In genomic region chr5:157554180-157555030, GRCh38 we compare ENCODE assay signal across 11 cellular contexts. TPM values are rescaled to one million over a fixed set of nuclear protein-coding genes. Genes with fewer than 3 reads are reported as not detected.
A peak's percentile ranks its signal among the peaks of the same experiment; 100 is the strongest.
DNase-seq lines count a peak whose midpoint lies in the region; ATAC-seq, FAIRE-seq and TF ChIP-seq lines count a peak whose summit lies in the region.
"Had no signal": no experiment of that assay in that cellular context is flagged by ENCODE, and none has a peak within 500 bp of the region (broad histone marks: within the 10 kb centered on the region; RNA-seq: fewer than 3 reads in every experiment).

No MANE protein-coding gene starts in this region.

- H3K4me3 ChIP-seq in GM12878 (no peak overlapping the region), lung (no peak overlapping the region), upper lobe of right lung (no peak overlapping the region), BE2C (ENCODE audit: low read depth, low read length) (no peak overlapping the region)
- H3K4me3 ChIP-seq: thyroid gland had no signal

- H3K27me3 ChIP-seq in GM12878 (replicated peaks in 1 of 2; ENCODE audit: control insufficient read depth in 2 of 2, insufficient read depth in 2 of 2, low read length in 1 of 2) (no peaks in the 10 kb centered on the region), lung (ENCODE audit: control insufficient read depth, insufficient read depth) (no peaks in the 10 kb centered on the region), upper lobe of right lung (no peaks in the 10 kb centered on the region), BE2C (0 out of 2 replicates have a peak, but pooled peaks cover 10% of the 10 kb centered on the region)
- H3K27me3 ChIP-seq: thyroid gland had no signal

- no peaks in the 10 kb centered on the region for H4K20me1 ChIP-seq in GM12878 (ENCODE audit: control insufficient read depth, insufficient read depth)

- CTCF ChIA-PET in GM12878 (lab: Yijun Ruan, JAX), result interaction anchor here (0.6 to 1.4 kb wide), 7 partner anchors 12 to 115 kb away, joined by 3 to 5 read pairs (median 3); no protein-coding TSS in a partner anchor

- TF ChIP-seq RAD21 in GM12878 (IDR thresholded peaks at IDR 0.05; ENCODE audit: insufficient read depth, low read depth, low read length), result no peak

- RAD21 ChIA-PET in GM12878 (lab: Charles Lee; ENCODE audit: unreplicated experiment), result interaction anchor here (0.9 to 2.3 kb wide), 7 partner anchors 13 to 164 kb away, joined by 3 to 12 read pairs (median 4); no protein-coding TSS in a partner anchor

- H3K36me3 Mint-ChIP-seq in activated T-cell treated with anti-CD3 and anti-CD28 coated beads, Interleukin-2, amount 50 U/mL, for 24 hours (ENCODE audit: low read depth), result peaks cover 32% of the 10 kb centered on the region
- H3K36me3 Mint-ChIP-seq: activated naive CD8-positive, alpha-beta T cell had no signal

- TF ChIP-seq CTCF in GM12878 (IDR thresholded peaks at IDR 0.05 in 2 of 3, conservative IDR thresholded peaks at IDR 0.05 in 1 of 3; ENCODE audit: control insufficient read depth in 2 of 3, extremely low read depth in 1 of 3, insufficient read depth in 1 of 3, low read depth in 3 of 3, low read length in 3 of 3) (no peak), lung (IDR thresholded peaks at IDR 0.05; ENCODE audit: control extremely low read depth, extremely low read depth) (no peak), upper lobe of right lung (IDR thresholded peaks at IDR 0.05) (no peak), BE2C (IDR thresholded peaks at IDR 0.05; ENCODE audit: low read depth, low read length) (no peak)

- no peaks in the 10 kb centered on the region for H3K27me3 Mint-ChIP-seq in activated T-cell treated with anti-CD3 and anti-CD28 coated beads, Interleukin-2, amount 50 U/mL, for 24 hours
- H3K27me3 Mint-ChIP-seq: activated naive CD8-positive, alpha-beta T cell had no signal

- peaks cover 13% of the 10 kb centered on the region for H3K79me2 ChIP-seq in GM12878 (ENCODE audit: control insufficient read depth, insufficient read depth, low read length)

- DNase-seq in activated T-cell treated with anti-CD3 and anti-CD28 coated beads, Interleukin-2, amount 50 U/mL, for 24 hours, result no peak
- DNase-seq in activated T-cell treated with anti-CD3 and anti-CD28 coated beads for 4 hours (no peak), GM12878 (ENCODE audit: low read depth, low spot score) (peak; percentile 53), lung (ENCODE audit: low spot score) (no peak), upper lobe of right lung (no peak), BE2C (no peak), NCI-H2171 (lab: John Stamatoyannopoulos, UW) (no peak)
- DNase-seq in stimulated activated CD4-positive, alpha-beta T cell treated with anti-CD3 and anti-CD28 coated beads, Interleukin-15, amount 100 ng/mL, for 24 hours, result no peak
- DNase-seq: NCI-H1694, thyroid gland had no signal

- H3K9ac ChIP-seq in GM12878 (ENCODE audit: control insufficient read depth, insufficient read depth, low read length), result no peak overlapping the region

- peak overlapping the region; percentile 0 for H3K27ac Mint-ChIP-seq in activated T-cell treated with anti-CD3 and anti-CD28 coated beads, Interleukin-2, amount 50 U/mL, for 24 hours

- intact Hi-C loops in GM12878 (cut with micrococcal nuclease; ENCODE audit: unreplicated experiment), result loop anchor here (5.0 kb wide), 1 partner anchor 52 kb away; no protein-coding TSS in a partner anchor
- intact Hi-C loops in upper lobe of right lung (cut with DNase I), result no loop called here

- TF ChIP-seq POLR2A in GM12878 (IDR thresholded peaks at IDR 0.05; ENCODE audit: low read depth, low read length), result no peak

- no peaks in the 10 kb centered on the region for H3K9me3 Mint-ChIP-seq in activated T-cell treated with anti-CD3 and anti-CD28 coated beads, Interleukin-2, amount 50 U/mL, for 24 hours

- H3K4me3 Mint-ChIP-seq in activated T-cell treated with anti-CD3 and anti-CD28 coated beads, Interleukin-2, amount 50 U/mL, for 24 hours, result no peak overlapping the region
- H3K4me3 Mint-ChIP-seq: activated naive CD8-positive, alpha-beta T cell had no signal

- no peak overlapping the region; the same call in 1 of the 2 replicates for H3K27ac ChIP-seq in GM12878 (ENCODE audit: control insufficient read depth, insufficient read depth)
- peak overlapping the region; percentile 13 to 67 for H3K27ac ChIP-seq in lung (ENCODE audit: low read depth in 1 of 2, low read length in 1 of 2)
- H3K27ac ChIP-seq in upper lobe of right lung, result peak overlapping the region; percentile 40
- H3K27ac ChIP-seq: thyroid gland had no signal

- SMC1A ChIA-PET in GM12878 (lab: Charles Lee; ENCODE audit: uncharacterized antibody, unreplicated experiment), result interaction anchor here (1.0 to 6.1 kb wide), 10 partner anchors 8 to 114 kb away, joined by 3 to 79 read pairs (median 3); no protein-coding TSS in a partner anchor

- peaks cover 52% of the 10 kb centered on the region for H3K4me1 Mint-ChIP-seq in activated T-cell treated with anti-CD3 and anti-CD28 coated beads, Interleukin-2, amount 50 U/mL, for 24 hours (ENCODE audit: low read depth)

- no peaks in the 10 kb centered on the region; the same call in 2 of the 3 replicates for H3K9me3 ChIP-seq in GM12878 (replicated peaks; ENCODE audit: control insufficient read depth, insufficient read depth, low read length)
- no peaks in the 10 kb centered on the region for H3K9me3 ChIP-seq in lung (ENCODE audit: control insufficient read depth in 2 of 2, insufficient read depth in 1 of 2, low read length in 1 of 2)
- no peaks in the 10 kb centered on the region for H3K9me3 ChIP-seq in upper lobe of right lung
- H3K9me3 ChIP-seq in BE2C, result no peaks in the 10 kb centered on the region
- H3K9me3 ChIP-seq: thyroid gland had no signal

- in situ Hi-C loops in GM12878 (cut with MboI), result no loop called here

- H3K4me1 ChIP-seq in GM12878 (ENCODE audit: control insufficient read depth, insufficient read depth, low read length), result peaks cover 34% of the 10 kb centered on the region
- H3K4me1 ChIP-seq in lung (ENCODE audit: control insufficient read depth in 2 of 2, insufficient read depth in 2 of 2, low read length in 2 of 2), result peaks cover 8 to 37% of the 10 kb centered on the region in 2 donors
- H3K4me1 ChIP-seq in upper lobe of right lung, result peaks cover 21% of the 10 kb centered on the region
- no peaks in the 10 kb centered on the region for H3K4me1 ChIP-seq in BE2C

- FAIRE-seq in GM12878 (lab: Jason Lieb, UNC), result no peak

- H2AFZ ChIP-seq in GM12878 (ENCODE audit: control insufficient read depth, low read depth, low read length), result no peak overlapping the region

- POLR2A ChIA-PET in GM12878 (lab: Charles Lee), result interaction anchor here (1.1 to 1.3 kb wide), 2 partner anchors 14 to 57 kb away, joined by 3 read pairs; no protein-coding TSS in a partner anchor

- H3K4me2 ChIP-seq in GM12878 (ENCODE audit: control insufficient read depth, insufficient read depth), result peak overlapping the region; percentile 1

- no TSS peak for BruUV-seq in GM12878 (replicated peaks; lab: Mats Ljungman, UMichigan)

- ATAC-seq in GM12878 (peak; percentile 81), lung (ENCODE audit: insufficient read depth, low FRiP score) (no peak), upper lobe of right lung (peak; percentile 15)

- WGBS in GM12878 (ENCODE audit: insufficient coverage, insufficient replicate concordance, low lambda C conversion rate, missing lambda C conversion rate), result 43% methylated on average over 10 of the region's 10 CpGs
- WGBS in lung, 2 donors, result 53 to 74% methylated on average over 10 of the region's 10 CpGs

- H3K36me3 ChIP-seq in GM12878 (ENCODE audit: control insufficient read depth in 2 of 2, insufficient read depth in 2 of 2, low read length in 1 of 2) (peaks cover 3 to 9% of the 10 kb centered on the region in 2 experiments; a peak in 2 of 4 replicates), lung (ENCODE audit: control insufficient read depth in 2 of 2, insufficient read depth in 2 of 2, low read length in 2 of 2) (no peaks in the 10 kb centered on the region), upper lobe of right lung (no peaks in the 10 kb centered on the region), BE2C (no peaks in the 10 kb centered on the region)
- H3K36me3 ChIP-seq: thyroid gland had no signal

- no peak for TF ChIP-seq EP300 in GM12878 (IDR thresholded peaks at IDR 0.05; ENCODE audit: borderline replicate concordance in 1 of 2, control insufficient read depth in 1 of 2, low read depth in 2 of 2, low read length in 2 of 2)

TF ChIP-seq in GM12878, 131 proteins besides CTCF, POLR2A, EP300 and RAD21 (continues in another document):
- no peak for TF ChIP-seq EZH2 (IDR thresholded peaks at IDR 0.05; ENCODE audit: borderline replicate concordance, control insufficient read depth, low read depth, low read length)
- TF ChIP-seq RBBP5 (conservative IDR thresholded peaks at IDR 0.05), result no peak
- TF ChIP-seq NR2F1 (conservative IDR thresholded peaks at IDR 0.05), result peak; percentile 93
- 0 out of 4 replicates have a peak, but pooled peaks of 1 of the 2 experiments have one; percentile 9 for TF ChIP-seq BHLHE40 (IDR thresholded peaks at IDR 0.05; ENCODE audit: borderline replicate concordance in 1 of 2, low read depth in 2 of 2, low read length in 1 of 2)
- TF ChIP-seq NFIC (IDR thresholded peaks at IDR 0.05; ENCODE audit: low read depth, low read length), result peak; percentile 47; the same call in 1 of the 2 replicates
- no peak for TF ChIP-seq SUZ12 (IDR thresholded peaks at IDR 0.05; ENCODE audit: unreplicated experiment)
- TF ChIP-seq NR2C1 (IDR thresholded peaks at IDR 0.05), result peak; percentile 32; the same call in 1 of the 2 replicates

RNA-seq across cellular contexts. Expression of gene ADAM19, which starts 21.2 kb away (rescaled TPM):
- total RNA-seq in GM12878 (2013; cell fraction: nucleolus; rRNA removed), result 86.7 and 95.1 TPM in 2 replicates
- total RNA-seq in GM12878 (2014; rRNA removed) (47.0 and 50.9 TPM in 2 replicates), GM12878 (2014; rRNA removed; fragmentation: Illumina TruSeq; extraction: Trizol) (33.5 and 37.1 TPM in 2 replicates), GM12878 (2021) (87.3 and 92.8 TPM in 2 replicates), lung (10 to 100 TPM; 15.7 to 17.6 TPM), upper lobe of right lung (10.6 TPM)
- polyA plus RNA-seq in GM12878 (2011; ENCODE audit: low read depth), result 9.4 TPM
- polyA plus RNA-seq in GM12878 (2011; rRNA removed) (19.3 and 26.1 TPM in 2 replicates), GM12878 (2014; fragmentation: Illumina TruSeq; extraction: Trizol) (40.6 and 48.5 TPM in 2 replicates), GM12878 (2014; fragmentation: Nextera tagmentation; extraction: Ambion mirVana) (10 to 100 TPM; 16.0 to 24.4 TPM), GM12878 (2014; rRNA removed) (40.9 and 43.0 TPM in 2 replicates), GM12878 (2016; fragmentation: Nextera tagmentation; extraction: Ambion mirVana) (10 to 100 TPM; 52.4 to 59.3 TPM), lung (10 to 100 TPM in 1 of 2 donors, 1 to 10 TPM in 1; 3.1 to 10.1 TPM)
- 21.6 and 23.2 TPM in 2 replicates for polyA plus RNA-seq in GM12878 (2011; cell fraction: cytosol; rRNA removed)
- polyA plus RNA-seq in GM12878 (2011; cell fraction: nucleus; rRNA removed), result 37.3 and 40.3 TPM in 2 replicates
- polyA plus RNA-seq in GM12878 (2012), result 13.1 and 18.1 TPM in 2 replicates
- polyA minus RNA-seq in GM12878 (2011; rRNA and poly(A)+ RNA removed), result 52.0 and 66.1 TPM in 2 replicates
- 23.7 and 28.1 TPM in 2 replicates for polyA minus RNA-seq in GM12878 (2011; cell fraction: cytosol; rRNA and poly(A)+ RNA removed)
- polyA minus RNA-seq in GM12878 (2011; cell fraction: nucleus; rRNA and poly(A)+ RNA removed), result 20.6 and 36.1 TPM in 2 replicates
- 0.62 TPM for polyA plus RNA-seq in BE2C (2012; ENCODE audit: insufficient read depth, insufficient read length, low read depth)
